Comparison of ENCODE assay signal across 13 cellular contexts in genomic region chr19:30148039-30148438, GRCh38.
"Had no signal": no experiment of that assay in that cellular context is flagged by ENCODE, and none has a peak within 500 bp of the region (broad histone marks: within the 10 kb centered on the region; RNA-seq: fewer than 3 reads in every experiment).

No MANE protein-coding gene starts in this region.

- H3K27ac ChIP-seq: ovary, testis, upper lobe of right lung had no signal

- H3K4me3 ChIP-seq: ovary, testis, upper lobe of right lung had no signal

- H3K27me3 ChIP-seq: ovary, testis had no signal

- H3K9me3 ChIP-seq: ovary, testis, upper lobe of right lung had no signal

- DNase-seq: activated CD4-positive, alpha-beta T cell treated with anti-CD3 and anti-CD28 coated beads, Interleukin-2, amount 50 U/mL, for 4 hours; activated CD4-positive, CD25-positive, alpha-beta regulatory T cell treated with anti-CD3 and anti-CD28 coated beads, Interleukin-2, amount 50 U/mL, for 72 hours; activated gamma-delta T cell; activated T-cell treated with anti-CD3 and anti-CD28 coated beads, Interleukin-2, amount 50 U/mL, for 4 hours; amygdala; cerebellar nuclear complex; hippocampal formation; ovary; stimulated activated CD4-positive, alpha-beta T cell treated with anti-CD3 and anti-CD28 coated beads, Interleukin-4, amount 100 ng/mL, for 24 hours; stimulated activated naive CD8-positive, alpha-beta T cell treated with anti-CD3 and anti-CD28 coated beads, Interleukin-15, amount 100 ng/mL, for 72 hours; testis; upper lobe of right lung had no signal

- H3K36me3 ChIP-seq: ovary, upper lobe of right lung had no signal

- ATAC-seq: activated T-cell treated with anti-CD3 and anti-CD28 coated beads, Interleukin-2, amount 50 U/mL, for 4 hours; esophagus mucosa; stimulated activated naive CD8-positive, alpha-beta T cell treated with anti-CD3 and anti-CD28 coated beads, Interleukin-15, amount 100 ng/mL, for 72 hours; upper lobe of right lung had no signal

- H3K4me1 ChIP-seq: testis, upper lobe of right lung had no signal
